Comparison of ENCODE assay signal across 18 cellular contexts in genomic region chr2:10557506-10558265, GRCh38.
"Had no signal": no experiment of that assay in that cellular context is flagged by ENCODE, and none has a peak within 500 bp of the region (broad histone marks: within the 10 kb centered on the region; RNA-seq: fewer than 3 reads in every experiment).

No MANE protein-coding gene starts in this region.

- H3K9me3 ChIP-seq: adrenal gland had no signal

- H3K4me3 ChIP-seq: adrenal gland, hepatocyte, lung, smooth muscle cell had no signal

- H3K27me3 ChIP-seq: adrenal gland, hepatocyte had no signal

- H3K4me1 Mint-ChIP-seq: activated naive CD4-positive, alpha-beta T cell treated with anti-CD3 and anti-CD28 coated beads, Interleukin-2, amount 10 ng/mL, durations not matched to agents 7 days and 5 days had no signal

- H3K27ac ChIP-seq: adrenal gland, epithelial cell of prostate, hepatocyte had no signal

- H3K79me2 ChIP-seq: hepatocyte had no signal

- H3K4me2 ChIP-seq: hepatocyte, smooth muscle cell had no signal

- H3K27me3 Mint-ChIP-seq: activated CD8-positive, alpha-beta T cell treated with anti-CD3 and anti-CD28 coated beads for 36 hours; naive thymus-derived CD8-positive, alpha-beta T cell; progenitor cell of endocrine pancreas had no signal

- DNase-seq: activated CD8-positive, alpha-beta memory T cell treated with anti-CD3 and anti-CD28 coated beads, Interleukin-2, amount 50 U/mL, for 48 hours; activated CD8-positive, alpha-beta T cell treated with anti-CD3 and anti-CD28 coated beads for 36 hours; activated naive CD4-positive, alpha-beta T cell treated with anti-CD3 and anti-CD28 coated beads, Interleukin-2, amount 10 ng/mL, durations not matched to agents 7 days and 5 days; adrenal gland; cortex of kidney; effector memory CD4-positive, alpha-beta T cell; kidney glomerular epithelial cell; naive thymus-derived CD8-positive, alpha-beta T cell; occipital lobe; right cardiac atrium; stimulated activated naive CD4-positive, alpha-beta T cell; SW 1271; trophoblast cell had no signal

- H2AFZ ChIP-seq: hepatocyte had no signal

- ATAC-seq: activated CD8-positive, alpha-beta T cell treated with anti-CD3 and anti-CD28 coated beads for 36 hours; naive thymus-derived CD8-positive, alpha-beta T cell had no signal

- H3K4me1 ChIP-seq: adrenal gland had no signal

- H3K36me3 ChIP-seq: adrenal gland had no signal

- H3K9me3 Mint-ChIP-seq: activated CD8-positive, alpha-beta T cell treated with anti-CD3 and anti-CD28 coated beads for 36 hours; activated naive CD4-positive, alpha-beta T cell treated with anti-CD3 and anti-CD28 coated beads, Interleukin-2, amount 10 ng/mL, durations not matched to agents 7 days and 5 days; naive thymus-derived CD8-positive, alpha-beta T cell had no signal

- H3K4me3 Mint-ChIP-seq: activated CD8-positive, alpha-beta T cell treated with anti-CD3 and anti-CD28 coated beads for 36 hours; activated naive CD4-positive, alpha-beta T cell treated with anti-CD3 and anti-CD28 coated beads, Interleukin-2, amount 10 ng/mL, durations not matched to agents 7 days and 5 days; naive thymus-derived CD8-positive, alpha-beta T cell had no signal

- H3K27ac Mint-ChIP-seq: activated CD8-positive, alpha-beta T cell treated with anti-CD3 and anti-CD28 coated beads for 36 hours; activated naive CD4-positive, alpha-beta T cell treated with anti-CD3 and anti-CD28 coated beads, Interleukin-2, amount 10 ng/mL, durations not matched to agents 7 days and 5 days had no signal
